In genomic region chr19:57239982-57240310, GRCh38 we compare ENCODE assay signal across 8 cellular contexts. TPM values are rescaled to one million over a fixed set of nuclear protein-coding genes. Genes with fewer than 3 reads are reported as not detected.
DNase-seq lines count a peak whose midpoint lies in the region; ATAC-seq and TF ChIP-seq lines count a peak whose summit lies in the region.

No MANE protein-coding gene starts in this region.

- peaks cover 20% of the 10 kb centered on the region for H3K4me1 ChIP-seq in OCI-LY7 (ENCODE audit: insufficient read depth, low read length, poor library complexity, severe bottlenecking)
- peaks cover 6 to 26% (median 17%) of the 10 kb centered on the region in 3 donors for H3K4me1 ChIP-seq in esophagus squamous epithelium
- H3K4me1 ChIP-seq in psoas muscle, result peaks cover 20% of the 10 kb centered on the region

- peak overlapping the region; percentile 94 for H2AFZ ChIP-seq in OCI-LY7 (ENCODE audit: low read length)

- H3K79me2 ChIP-seq in OCI-LY7 (ENCODE audit: insufficient read depth, low read depth, low read length), result peaks cover 20% of the 10 kb centered on the region

- ATAC-seq in GM18907 (IDR thresholded peaks at IDR 0.05; ENCODE audit: unreplicated experiment) (peak; percentile 29), psoas muscle (no peak), GM21786 (IDR thresholded peaks at IDR 0.05; ENCODE audit: unreplicated experiment) (no peak)

- BruUV-seq in OCI-LY7 (replicated peaks; lab: Mats Ljungman, UMichigan), result no TSS peak

- H3K9me2 ChIP-seq in OCI-LY7 (ENCODE audit: insufficient read depth, low read length), result no peaks in the 10 kb centered on the region

- no peaks in the 10 kb centered on the region for H3K9me3 ChIP-seq in OCI-LY7 (ENCODE audit: low read length)
- H3K9me3 ChIP-seq in esophagus squamous epithelium, result no peaks in the 10 kb centered on the region
- H3K9me3 ChIP-seq in psoas muscle, result no peaks in the 10 kb centered on the region

- H3K36me3 ChIP-seq in OCI-LY7 (ENCODE audit: insufficient read depth, low read length) (peaks cover 7% of the 10 kb centered on the region), esophagus squamous epithelium (peaks cover 0 to 15% (median 4%) of the 10 kb centered on the region in 3 donors), psoas muscle (ENCODE audit: insufficient read depth in 1 of 2, low read depth in 1 of 2) (peaks cover 3 to 30% of the 10 kb centered on the region in 2 donors)

- 42 to 67% methylated on average over 1 to 2 of the region's 12 CpGs for WGBS in esophagus squamous epithelium, 2 donors
- 14 to 29% (median 23%) methylated on average over 12 of the region's 12 CpGs for WGBS in psoas muscle, 3 donors

- peak overlapping the region; percentile 45 for H3K4me2 ChIP-seq in OCI-LY7 (ENCODE audit: low read length)

- TF ChIP-seq CTCF in OCI-LY7 (conservative IDR thresholded peaks at IDR 0.05; ENCODE audit: low read length) (no peak), esophagus squamous epithelium (IDR thresholded peaks at IDR 0.05) (no peak), psoas muscle (IDR thresholded peaks at IDR 0.05) (no peak)

- POLR2A ChIA-PET in OCI-LY7 (lab: Charles Lee), result interaction anchor here (0.6 kb wide), 1 partner anchor 839 kb away, joined by 3 read pairs; no protein-coding TSS in a partner anchor

- H3K27me3 ChIP-seq in esophagus squamous epithelium, result no peaks in the 10 kb centered on the region
- H3K27me3 ChIP-seq in psoas muscle (ENCODE audit: insufficient read depth in 3 of 3, low read length in 2 of 3), result no peaks in the 10 kb centered on the region

- peaks cover 4% of the 10 kb centered on the region; the same call in 1 of the 2 replicates for H4K20me1 ChIP-seq in OCI-LY7 (ENCODE audit: insufficient read depth, low read length)

- no peak for TF ChIP-seq POLR2A in esophagus squamous epithelium (IDR thresholded peaks at IDR 0.05)

- DNase-seq in OCI-LY7 (ENCODE audit: low spot score) (no peak), esophagus squamous epithelium (lab: John Stamatoyannopoulos, UW) (no peak), psoas muscle (no peak), OCI-M2 (lab: John Stamatoyannopoulos, UW; ENCODE audit: unreplicated experiment) (no peak), germinal center (ENCODE audit: low spot score) (no peak), HT-29 (ENCODE audit: low spot score) (no peak)

- H3K27ac ChIP-seq in OCI-LY7 (ENCODE audit: low read depth, low read length, poor library complexity, severe bottlenecking) (no peak overlapping the region), esophagus squamous epithelium (peak overlapping the region; percentile 92 to 98 (median 97)), psoas muscle (peak overlapping the region; percentile 97)

- H3K4me3 ChIP-seq in OCI-LY7 (ENCODE audit: low read depth, low read length, poor library complexity, severe bottlenecking), result peak overlapping the region; percentile 89
- peak overlapping the region; percentile 89 to 99 (median 96) for H3K4me3 ChIP-seq in esophagus squamous epithelium
- H3K4me3 ChIP-seq in psoas muscle, result peak overlapping the region; percentile 97

- intact Hi-C loops in OCI-LY7 (cut with micrococcal nuclease; ENCODE audit: unreplicated experiment), result loop anchor here (1.0 kb wide), 1 partner anchor 40 kb away; the partner anchor contains the start of gene ZNF460
- intact Hi-C loops in esophagus squamous epithelium (cut with DNase I), result no loop called here
- intact Hi-C loops in psoas muscle (cut with DNase I), result loop anchor here (2.0 to 10.0 kb wide), 3 partner anchors 37 to 85 kb away; partner anchors contain the start of genes ZNF460 (in 1 of the 2) and ZNF543 (in 1 of the 2)

- CTCF ChIA-PET in OCI-LY7 (lab: Charles Lee; ENCODE audit: unreplicated experiment), result no interaction called here

RNA-seq across cellular contexts. Expression of gene ZNF805, which starts 0.5 kb away (rescaled TPM):
- total RNA-seq in OCI-LY7 (2014; rRNA removed; shearing (Covaris generic)), result 12.2 and 14.9 TPM in 2 replicates
- total RNA-seq in OCI-LY7 (2022), result 8.1 and 10.9 TPM in 2 replicates
- total RNA-seq in esophagus squamous epithelium, result 10 to 100 TPM in 1 of 4 donors, 1 to 10 TPM in 3; 6.5 to 16.6 (median 7.6) TPM
- total RNA-seq in psoas muscle, result 10 to 100 TPM; 10.3 to 16.4 (median 12.7) TPM
- 1 to 10 TPM; 1.2 to 5.2 (median 1.2) TPM for polyA plus RNA-seq in psoas muscle
- 9.3 and 13.5 TPM in 2 replicates for total RNA-seq in HT-29 (2014; rRNA removed; shearing (Covaris generic))

RNA-seq across cellular contexts. Expression of gene AURKC, which starts 9.1 kb away (rescaled TPM):
- total RNA-seq in OCI-LY7 (2014; rRNA removed; shearing (Covaris generic)), result not detected in 2 replicates
- 1.1 TPM in 1 of 2 replicates, not detected in the other for total RNA-seq in OCI-LY7 (2022)
- total RNA-seq in esophagus squamous epithelium, result 1 to 10 TPM in 1 of 4 donors, under 1 TPM in 2, not detected in 1; 0.35 to 1.0 (median 0.76) TPM
- total RNA-seq in psoas muscle, result 1 to 10 TPM in 2 of 4 donors, under 1 TPM in 1, not detected in 1; 0.37 to 2.1 (median 1.9) TPM
- polyA plus RNA-seq in psoas muscle, result 1 to 10 TPM in 1 of 3 donors, under 1 TPM in 2; 0.55 to 1.3 (median 0.70) TPM
- 0.28 and 0.29 TPM in 2 replicates for total RNA-seq in HT-29 (2014; rRNA removed; shearing (Covaris generic))

RNA-seq across cellular contexts. Expression of gene ZNF460, which starts 40.3 kb away (rescaled TPM):
- 93.4 and 94.7 TPM in 2 replicates for total RNA-seq in OCI-LY7 (2014; rRNA removed; shearing (Covaris generic))
- total RNA-seq in OCI-LY7 (2022) (62.5 and 67.5 TPM in 2 replicates), esophagus squamous epithelium (10 to 100 TPM; 44.3 to 87.9 (median 67.9) TPM), psoas muscle (10 to 100 TPM; 30.1 to 54.0 (median 38.1) TPM)
- 1 to 10 TPM; 1.0 to 7.0 (median 1.1) TPM for polyA plus RNA-seq in psoas muscle
- 59.1 and 59.9 TPM in 2 replicates for total RNA-seq in HT-29 (2014; rRNA removed; shearing (Covaris generic))

RNA-seq across cellular contexts. Expression of gene ZNF264, which starts 48.6 kb away (rescaled TPM):
- total RNA-seq in OCI-LY7 (2014; rRNA removed; shearing (Covaris generic)), result 7.3 and 10.0 TPM in 2 replicates
- total RNA-seq in OCI-LY7 (2022), result 12.2 and 12.6 TPM in 2 replicates
- 10 to 100 TPM; 15.5 to 33.9 (median 27.3) TPM for total RNA-seq in esophagus squamous epithelium
- total RNA-seq in psoas muscle, result 10 to 100 TPM; 14.6 to 20.3 (median 15.5) TPM
- polyA plus RNA-seq in psoas muscle, result 1 to 10 TPM; 2.3 to 4.9 (median 2.4) TPM
- 22.1 and 26.6 TPM in 2 replicates for total RNA-seq in HT-29 (2014; rRNA removed; shearing (Covaris generic))
